ENCODE assay signal across 17 cellular contexts in genomic region chr1:59776960-59777852, GRCh38. TPM values are rescaled to one million over a fixed set of nuclear protein-coding genes. Genes with fewer than 3 reads are reported as not detected.
A peak's percentile ranks its signal among the peaks of the same experiment; 100 is the strongest.
DNase-seq lines count a peak whose midpoint lies in the region; ATAC-seq, FAIRE-seq and TF ChIP-seq lines count a peak whose summit lies in the region.
"Had no signal": no experiment of that assay in that cellular context is flagged by ENCODE, and none has a peak within 500 bp of the region (broad histone marks: within the 10 kb centered on the region; RNA-seq: fewer than 3 reads in every experiment).

No MANE protein-coding gene starts in this region.

- no peaks in the 10 kb centered on the region for H3K79me2 ChIP-seq in SK-N-SH (ENCODE audit: insufficient read depth)

- WGBS in right cardiac atrium = 57% methylated on average over 7 of the region's 7 CpGs
- 73% methylated on average over 7 of the region's 7 CpGs for WGBS in SK-N-SH (ENCODE audit: low lambda C conversion rate)

- no peak for FAIRE-seq in kidney (lab: Jason Lieb, UNC)
- FAIRE-seq: HTR-8/SVneo had no signal

- TF ChIP-seq EP300 in SK-N-SH (IDR thresholded peaks at IDR 0.05; ENCODE audit: borderline replicate concordance in 1 of 2, low read depth in 1 of 2, low read length in 1 of 2) = no peak

- H3K4me3 ChIP-seq in right cardiac atrium (ENCODE audit: low read length) = no peak overlapping the region
- no peak overlapping the region for H3K4me3 ChIP-seq in SK-N-SH (ENCODE audit: low read depth in 2 of 2, low read length in 1 of 2)
- no peak overlapping the region for H3K4me3 ChIP-seq in fibroblast of the aortic adventitia (ENCODE audit: low read depth, low read length)
- H3K4me3 ChIP-seq in kidney (ENCODE audit: low read length in 2 of 2) = no peak overlapping the region
- H3K4me3 ChIP-seq: transverse colon had no signal

- peak; percentile 55 for TF ChIP-seq CTCF in SK-N-SH (IDR thresholded peaks at IDR 0.05)
- no peak for TF ChIP-seq CTCF in fibroblast of the aortic adventitia (IDR thresholded peaks at IDR 0.05; ENCODE audit: insufficient read depth, low read length)
- no peak for TF ChIP-seq CTCF in kidney (IDR thresholded peaks at IDR 0.05; ENCODE audit: borderline replicate concordance, extremely low read depth, insufficient read depth)

- H3K9ac ChIP-seq in SK-N-SH (0 out of 2 replicates have a peak overlapping the region, but pooled peaks have one; percentile 8), kidney (ENCODE audit: low read length in 2 of 2) (no peak overlapping the region)

- H2AFZ ChIP-seq in SK-N-SH (ENCODE audit: low read depth) = peak overlapping the region; percentile 92

- no peak for TF ChIP-seq RAD21 in SK-N-SH (IDR thresholded peaks at IDR 0.05; ENCODE audit: low read length)

- no peaks in the 10 kb centered on the region for H3F3A ChIP-seq in SK-N-SH (replicated peaks; ENCODE audit: insufficient read depth)

- POLR2A ChIA-PET in SK-N-SH (lab: Yijun Ruan, JAX) = no interaction called here

- intact Hi-C loops in right cardiac atrium (cut with DNase I) (no loop called here), left ventricle myocardium superior (cut with micrococcal nuclease) (no loop called here), kidney (cut with DNase I) (no loop called here)

- H3K27me3 ChIP-seq in right cardiac atrium (ENCODE audit: control insufficient read depth, insufficient read depth) (no peaks in the 10 kb centered on the region), SK-N-SH (ENCODE audit: insufficient read depth) (no peaks in the 10 kb centered on the region)
- H3K27me3 ChIP-seq: transverse colon had no signal

- H3K36me3 ChIP-seq in SK-N-SH (replicated peaks in 1 of 2; ENCODE audit: control insufficient read depth in 1 of 2, insufficient read depth in 2 of 2, low read length in 1 of 2) (no peaks in the 10 kb centered on the region), kidney (ENCODE audit: control insufficient read depth in 1 of 2, insufficient read depth in 2 of 2, low read length in 2 of 2) (no peaks in the 10 kb centered on the region)
- H3K36me3 ChIP-seq: transverse colon had no signal

- ATAC-seq in right cardiac atrium (peak; percentile 11 to 25), left ventricle myocardium superior (no peak), HG02571 (IDR thresholded peaks at IDR 0.05; ENCODE audit: unreplicated experiment) (no peak)
- ATAC-seq: activated CD4-positive, alpha-beta T cell treated with anti-CD3 and anti-CD28 coated beads for 36 hours; left lobe of liver; T-cell had no signal

- no peak overlapping the region for H3K27ac ChIP-seq in right cardiac atrium (ENCODE audit: low read length)
- peak overlapping the region; percentile 4 to 57; a peak in 3 of 4 replicates for H3K27ac ChIP-seq in SK-N-SH (ENCODE audit: low read depth in 2 of 2, low read length in 1 of 2)
- H3K27ac ChIP-seq in kidney (ENCODE audit: low read depth in 2 of 2, low read length in 2 of 2) = no peak overlapping the region
- H3K27ac ChIP-seq: transverse colon had no signal

- DNase-seq in right cardiac atrium (no peak), left ventricle myocardium superior (no peak), SK-N-SH (no peak), fibroblast of the aortic adventitia (ENCODE audit: low read depth) (peak; percentile 31), kidney (no peak), GOT3 (lab: John Stamatoyannopoulos, UW) (no peak)
- no peak for DNase-seq in activated CD4-positive, alpha-beta T cell treated with anti-CD3 and anti-CD28 coated beads, Interleukin-2, amount 50 U/mL, for 48 hours
- DNase-seq: activated CD4-positive, alpha-beta T cell treated with anti-CD3 and anti-CD28 coated beads for 36 hours; caudate nucleus; GF-D8; NCI-H1417 treated with DMSO at 0.1 percent for 48 hours; stimulated activated CD4-positive, alpha-beta T cell treated with anti-CD3 and anti-CD28 coated beads, Interleukin-12 subunit alpha, Interleukin-12 subunit beta, amount 100 ng/mL, for 4 hours; T-cell; transverse colon had no signal

- CTCF ChIA-PET in SK-N-SH (lab: Yijun Ruan, JAX) = interaction anchor here (0.8 to 3.2 kb wide), 2 partner anchors 17 to 19 kb away, joined by 3 to 15 read pairs; no protein-coding TSS in a partner anchor

- H4K20me1 ChIP-seq in SK-N-SH (ENCODE audit: insufficient read depth) = no peaks in the 10 kb centered on the region

- H3K4me2 ChIP-seq in SK-N-SH = peak overlapping the region; percentile 21

- H3K9me3 ChIP-seq in right cardiac atrium (ENCODE audit: control insufficient read depth, low read length) (no peaks in the 10 kb centered on the region), SK-N-SH (no peaks in the 10 kb centered on the region), kidney (ENCODE audit: control insufficient read depth in 1 of 2, low read length in 2 of 2) (no peaks in the 10 kb centered on the region)
- H3K9me3 ChIP-seq: transverse colon had no signal

- H3K9me2 ChIP-seq in SK-N-SH = no peaks in the 10 kb centered on the region

- H3K4me1 ChIP-seq in right cardiac atrium (ENCODE audit: control insufficient read depth, insufficient read depth, low read length) (no peaks in the 10 kb centered on the region), SK-N-SH (ENCODE audit: control insufficient read depth in 1 of 2, insufficient read depth in 2 of 2, low read depth in 1 of 2, low read length in 1 of 2) (peaks cover 0 to 15% of the 10 kb centered on the region in 2 experiments; a peak in 2 of 4 replicates), kidney (ENCODE audit: control insufficient read depth in 1 of 2, insufficient read depth in 1 of 2, low read depth in 1 of 2, low read length in 2 of 2) (no peaks in the 10 kb centered on the region)
- H3K4me1 ChIP-seq: transverse colon had no signal

TF ChIP-seq in SK-N-SH, 30 proteins besides CTCF, POLR2A, EP300 and RAD21 (continues in another document):
- TF ChIP-seq TEAD4 (IDR thresholded peaks at IDR 0.05; ENCODE audit: borderline replicate concordance, insufficient read depth) (no peak), ELF1 (IDR thresholded peaks at IDR 0.05) (no peak), TCF12 (IDR thresholded peaks at IDR 0.05) (no peak), IRF3 (IDR thresholded peaks at IDR 0.05; ENCODE audit: low read depth, low read length) (no peak), NFIC (IDR thresholded peaks at IDR 0.05; ENCODE audit: borderline replicate concordance) (no peak), TAF1 (IDR thresholded peaks at IDR 0.05; ENCODE audit: borderline replicate concordance, low read depth, low read length) (no peak), FOSL2 (IDR thresholded peaks at IDR 0.05; ENCODE audit: borderline replicate concordance, low read depth) (no peak), ZBTB33 (IDR thresholded peaks at IDR 0.05; ENCODE audit: borderline replicate concordance, low read depth) (no peak), USF2 (IDR thresholded peaks at IDR 0.05; ENCODE audit: borderline replicate concordance, low read depth, low read length) (no peak), RCOR1 (IDR thresholded peaks at IDR 0.05; ENCODE audit: low read length) (no peak), PBX3 (IDR thresholded peaks at IDR 0.05) (no peak), GABPA (IDR thresholded peaks at IDR 0.05; ENCODE audit: low read depth) (no peak)

RNA-seq across cellular contexts. Expression of gene HOOK1, which starts 37.5 kb away (rescaled TPM):
- total RNA-seq in right cardiac atrium (10 to 100 TPM in 2 of 4 donors, 1 to 10 TPM in 2; 7.8 to 12.0 (median 9.8) TPM), left ventricle myocardium superior (10.7 TPM), fibroblast of the aortic adventitia (ENCODE audit: low replicate concordance) (under 0.01 TPM in 1 of 2 replicates, not detected in the other), kidney (55.4 TPM)
- polyA plus RNA-seq in right cardiac atrium (3.9 TPM), SK-N-SH (2012; rRNA removed) (0.34 and 0.35 TPM in 2 replicates), kidney (ENCODE audit: insufficient read depth, low read depth, low replicate concordance) (9.4 TPM)
- polyA plus RNA-seq in SK-N-SH (2012; cell fraction: cytosol; rRNA removed) = 0.38 and 0.45 TPM in 2 replicates
- 0.32 and 0.83 TPM in 2 replicates for polyA plus RNA-seq in SK-N-SH (2012; cell fraction: nucleus; rRNA removed)

Comparison
In these comparisons a context has a peak if more than half of its experiments do, and no peak if none do; other contexts are left out.
1. ATAC-seq: peak in right cardiac atrium (2 of 2); none in left ventricle myocardium superior (single experiment) and HG02571 (single experiment).
2. H3K27ac ChIP-seq: peak in SK-N-SH (2 of 2); none in right cardiac atrium (single experiment) and kidney (0 of 2).